Comparison of ENCODE assay signal across 8 cellular contexts in the genomic region with DNA sequence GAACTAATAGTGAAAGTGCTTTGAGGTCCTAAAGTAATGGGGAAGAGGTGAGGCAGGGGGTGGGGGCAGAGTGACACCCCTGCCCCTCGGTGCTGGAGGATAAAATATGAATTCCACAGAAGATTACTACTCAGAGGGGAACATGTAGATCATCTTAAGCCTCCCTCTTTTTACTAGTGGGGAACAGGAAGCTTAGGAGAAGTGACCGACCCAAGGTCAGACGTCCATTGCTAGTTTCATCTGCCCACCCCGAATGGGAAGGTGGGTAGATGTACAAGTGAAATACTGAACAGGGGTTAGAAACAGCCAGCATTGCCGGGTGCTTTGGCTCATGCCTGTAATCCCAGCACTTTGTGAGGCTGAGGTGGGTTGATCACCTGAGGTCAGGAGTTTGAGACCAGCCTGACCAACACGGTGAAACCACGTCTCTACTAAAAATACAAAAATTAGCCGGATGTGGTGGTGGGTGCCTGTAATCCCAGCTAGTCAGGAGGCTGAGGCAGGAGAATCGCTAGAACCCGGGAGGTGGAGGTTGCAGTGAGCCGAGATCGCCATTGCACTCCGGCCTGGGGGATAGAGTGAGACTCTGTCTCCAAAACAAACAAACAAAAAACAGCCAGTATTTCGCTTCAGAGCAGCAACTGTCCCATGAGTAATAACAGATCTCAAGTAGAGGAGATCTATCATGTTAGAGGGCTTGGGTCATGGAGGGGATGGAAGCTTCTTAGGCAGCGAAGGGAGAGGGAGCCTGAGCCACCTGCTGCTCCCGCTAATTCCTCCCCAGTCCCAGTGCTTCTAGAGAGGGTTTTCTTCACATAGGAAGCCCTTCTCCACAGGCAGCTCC. TPM values are rescaled to one million over a fixed set of nuclear protein-coding genes. Genes with fewer than 3 reads are reported as not detected.
DNase-seq lines count a peak whose midpoint lies in the region; ATAC-seq and TF ChIP-seq lines count a peak whose summit lies in the region.

No MANE protein-coding gene starts in this region.

- POLR2A ChIA-PET in OCI-LY7 (lab: Charles Lee): interaction anchor here (1.2 to 4.8 kb wide), 2 partner anchors 11 to 47 kb away, joined by 7 to 52 read pairs; a partner anchor contains a TSS

- peak overlapping the region; percentile 98 for H3K4me2 ChIP-seq in OCI-LY7 (ENCODE audit: low read length)

- TF ChIP-seq POLR2A in ovary (IDR thresholded peaks at IDR 0.05): no peak

- H3K27me3 Mint-ChIP-seq in CD4-positive, CD25-positive, alpha-beta regulatory T cell: no peaks in the 10 kb centered on the region
- H3K27me3 Mint-ChIP-seq in endodermal cell (ENCODE audit: insufficient read depth): peaks cover 75% of the 10 kb centered on the region

- no peak for TF ChIP-seq EP300 in ovary (IDR thresholded peaks at IDR 0.05)

- no peak overlapping the region for H3K9ac ChIP-seq in endodermal cell (ENCODE audit: extremely low read depth, low read length, poor library complexity, severe bottlenecking)

- H3K4me3 Mint-ChIP-seq in CD4-positive, CD25-positive, alpha-beta regulatory T cell: peak overlapping the region; percentile 89 to 98 (median 97)
- peak overlapping the region; percentile 53 for H3K4me3 Mint-ChIP-seq in endodermal cell

- H3K79me2 ChIP-seq in OCI-LY7 (ENCODE audit: insufficient read depth, low read depth, low read length): peaks cover 16% of the 10 kb centered on the region; the same call in 1 of the 2 replicates

- H3K36me3 ChIP-seq in CD4-positive, CD25-positive, alpha-beta regulatory T cell (ENCODE audit: control insufficient read depth, insufficient read depth, low read length): peaks cover 9% of the 10 kb centered on the region
- H3K36me3 ChIP-seq in OCI-LY7 (ENCODE audit: insufficient read depth, low read length): peaks cover 11% of the 10 kb centered on the region
- H3K36me3 ChIP-seq in endodermal cell (ENCODE audit: control insufficient read depth, insufficient read depth, low read length): no peaks in the 10 kb centered on the region
- no peaks in the 10 kb centered on the region for H3K36me3 ChIP-seq in ovary

- TF ChIP-seq CTCF in OCI-LY7 (conservative IDR thresholded peaks at IDR 0.05; ENCODE audit: low read length) (no peak), endodermal cell (conservative IDR thresholded peaks at IDR 0.05) (no peak), ovary (IDR thresholded peaks at IDR 0.05) (no peak), omental fat pad (IDR thresholded peaks at IDR 0.05) (no peak)

- intact Hi-C loops in OCI-LY7 (cut with micrococcal nuclease; ENCODE audit: unreplicated experiment): no loop called here
- intact Hi-C loops in ovary (cut with DNase I): no loop called here

- peaks cover 6% of the 10 kb centered on the region for H3K36me3 Mint-ChIP-seq in CD4-positive, CD25-positive, alpha-beta regulatory T cell
- peaks cover 6% of the 10 kb centered on the region for H3K36me3 Mint-ChIP-seq in endodermal cell (ENCODE audit: low read depth)

- peak overlapping the region; percentile 82 for H2AFZ ChIP-seq in OCI-LY7 (ENCODE audit: low read length)

- BruUV-seq in OCI-LY7 (replicated peaks; lab: Mats Ljungman, UMichigan): no TSS peak

- H3K9me3 ChIP-seq in CD4-positive, CD25-positive, alpha-beta regulatory T cell (ENCODE audit: control insufficient read depth in 2 of 2, low read length in 2 of 2): no peaks in the 10 kb centered on the region
- H3K9me3 ChIP-seq in OCI-LY7 (ENCODE audit: low read length) (no peaks in the 10 kb centered on the region), endodermal cell (ENCODE audit: control insufficient read depth, low read length) (no peaks in the 10 kb centered on the region), ovary (no peaks in the 10 kb centered on the region)

- peaks cover 93% of the 10 kb centered on the region for H3K4me1 ChIP-seq in CD4-positive, CD25-positive, alpha-beta regulatory T cell (ENCODE audit: control insufficient read depth, insufficient read depth, low read length, poor library complexity, severe bottlenecking)
- H3K4me1 ChIP-seq in OCI-LY7 (ENCODE audit: insufficient read depth, low read length, poor library complexity, severe bottlenecking): peaks cover 43% of the 10 kb centered on the region
- H3K4me1 ChIP-seq in endodermal cell (ENCODE audit: control insufficient read depth, insufficient read depth, low read length): peaks cover 5% of the 10 kb centered on the region
- peaks cover 50% of the 10 kb centered on the region for H3K4me1 ChIP-seq in ovary (ENCODE audit: insufficient read depth)

- no peaks in the 10 kb centered on the region for H3K9me2 ChIP-seq in OCI-LY7 (ENCODE audit: insufficient read depth, low read length)

- WGBS in endodermal cell (ENCODE audit: insufficient coverage in 1 of 2, insufficient read length in 1 of 2), 2 experiments: 83 to 89% methylated on average over 8 to 16 of the region's 16 CpGs
- WGBS in ovary, 3 donors: 67 to 76% (median 72%) methylated on average over 16 of the region's 16 CpGs

- peaks cover 10 to 94% (median 67%) of the 10 kb centered on the region in 4 donors for H3K4me1 Mint-ChIP-seq in CD4-positive, CD25-positive, alpha-beta regulatory T cell
- H3K4me1 Mint-ChIP-seq in endodermal cell: peaks cover 55% of the 10 kb centered on the region

- no peak for ATAC-seq in CD4-positive, CD25-positive, alpha-beta regulatory T cell (ENCODE audit: low read depth in 2 of 2)
- ATAC-seq in omental fat pad (ENCODE audit: low FRiP score) (no peak), HG02571 (IDR thresholded peaks at IDR 0.05; ENCODE audit: unreplicated experiment) (no peak)

- DNase-seq in CD4-positive, CD25-positive, alpha-beta regulatory T cell: no peak
- DNase-seq in OCI-LY7 (ENCODE audit: low spot score): no peak
- DNase-seq in endodermal cell: no peak
- DNase-seq in ovary: no peak
- DNase-seq in omental fat pad (ENCODE audit: low spot score): no peak
- no peak for DNase-seq in hippocampal formation (lab: John Stamatoyannopoulos, UW)
- DNase-seq in islet precursor cell: no peak

- no peaks in the 10 kb centered on the region for H3K27me3 ChIP-seq in CD4-positive, CD25-positive, alpha-beta regulatory T cell (ENCODE audit: control insufficient read depth, insufficient read depth, low read length)
- peaks cover 24% of the 10 kb centered on the region for H3K27me3 ChIP-seq in endodermal cell (ENCODE audit: control insufficient read depth, insufficient read depth, low read length, poor library complexity, severe bottlenecking)
- H3K27me3 ChIP-seq in ovary: no peaks in the 10 kb centered on the region

- peak overlapping the region; percentile 99 for H3K27ac ChIP-seq in CD4-positive, CD25-positive, alpha-beta regulatory T cell (ENCODE audit: insufficient read depth, low read length, poor library complexity, severe bottlenecking)
- H3K27ac ChIP-seq in OCI-LY7 (ENCODE audit: low read depth, low read length, poor library complexity, severe bottlenecking): no peak overlapping the region
- no peak overlapping the region for H3K27ac ChIP-seq in endodermal cell (ENCODE audit: low read depth, low read length)
- peak overlapping the region; percentile 89 to 96 for H3K27ac ChIP-seq in ovary

- H4K20me1 ChIP-seq in OCI-LY7 (ENCODE audit: insufficient read depth, low read length): no peaks in the 10 kb centered on the region

- CTCF ChIA-PET in OCI-LY7 (lab: Charles Lee; ENCODE audit: unreplicated experiment): interaction anchor here (0.6 to 1.8 kb wide), 3 partner anchors 10 to 75 kb away, joined by 3 to 17 read pairs (median 3); no protein-coding TSS in a partner anchor

- H3K4me3 ChIP-seq in CD4-positive, CD25-positive, alpha-beta regulatory T cell (ENCODE audit: low read depth, low read length): peak overlapping the region; percentile 89
- H3K4me3 ChIP-seq in OCI-LY7 (ENCODE audit: low read depth, low read length, poor library complexity, severe bottlenecking) (peak overlapping the region; percentile 78), endodermal cell (ENCODE audit: low read length) (peak overlapping the region; percentile 79), ovary (peak overlapping the region; percentile 65)

- peak overlapping the region; percentile 88 to 97 (median 97) for H3K27ac Mint-ChIP-seq in CD4-positive, CD25-positive, alpha-beta regulatory T cell
- peak overlapping the region; percentile 95 for H3K27ac Mint-ChIP-seq in endodermal cell

- no peaks in the 10 kb centered on the region for H3K9me3 Mint-ChIP-seq in CD4-positive, CD25-positive, alpha-beta regulatory T cell
- peaks cover 10% of the 10 kb centered on the region for H3K9me3 Mint-ChIP-seq in endodermal cell

RNA-seq across cellular contexts. Expression of a gene that starts 1.2 kb away (rescaled TPM):
- 29.5 TPM for total RNA-seq in CD4-positive, CD25-positive, alpha-beta regulatory T cell
- polyA plus RNA-seq in CD4-positive, CD25-positive, alpha-beta regulatory T cell: 10 to 100 TPM in 1 of 4 donors, 1 to 10 TPM in 3; 4.9 to 10.1 (median 6.2) TPM
- 1.7 and 2.3 TPM in 2 replicates for total RNA-seq in OCI-LY7 (2014; rRNA removed; shearing (Covaris generic))
- total RNA-seq in OCI-LY7 (2022) (7.0 and 8.7 TPM in 2 replicates), endodermal cell (1 to 10 TPM; 3.0 to 4.4 TPM), ovary (10 to 100 TPM; 10.7 to 73.8 (median 23.7) TPM), omental fat pad (1 to 10 TPM; 3.1 to 9.3 (median 7.0) TPM)
- 3.1 TPM for polyA plus RNA-seq in endodermal cell (2013, experiment 1 of 2)
- polyA plus RNA-seq in endodermal cell (2013, experiment 2 of 2): 2.3 TPM
- polyA plus RNA-seq in ovary: 10 to 100 TPM; 11.8 to 59.0 TPM

RNA-seq across cellular contexts. Expression of a gene that starts 20.2 kb away (rescaled TPM):
- 126 TPM for total RNA-seq in CD4-positive, CD25-positive, alpha-beta regulatory T cell
- 10 to 100 TPM in 2 of 4 donors, 1 to 10 TPM in 2; 9.3 to 10.5 (median 9.8) TPM for polyA plus RNA-seq in CD4-positive, CD25-positive, alpha-beta regulatory T cell
- 67.2 and 95.4 TPM in 2 replicates for total RNA-seq in OCI-LY7 (2014; rRNA removed; shearing (Covaris generic))
- total RNA-seq in OCI-LY7 (2022) (96.0 and 97.2 TPM in 2 replicates), endodermal cell (100 to 1,000 TPM in 1 of 2 donors, 10 to 100 TPM in 1; 95.4 to 108 TPM), ovary (100 to 1,000 TPM in 1 of 7 donors, 10 to 100 TPM in 6; 59.6 to 110 (median 83.3) TPM), omental fat pad (100 to 1,000 TPM in 1 of 4 donors, 10 to 100 TPM in 3; 50.2 to 139 (median 61.9) TPM)
- 126 TPM for polyA plus RNA-seq in endodermal cell (2013, experiment 1 of 2)
- 115 TPM for polyA plus RNA-seq in endodermal cell (2013, experiment 2 of 2)
- 100 to 1,000 TPM in 1 of 2 donors, 10 to 100 TPM in 1; 60.8 to 122 TPM for polyA plus RNA-seq in ovary

RNA-seq across cellular contexts. Expression of a gene that starts 38.7 kb away (rescaled TPM):
- total RNA-seq in CD4-positive, CD25-positive, alpha-beta regulatory T cell: 165 TPM
- 10 to 100 TPM; 42.5 to 46.6 (median 44.2) TPM for polyA plus RNA-seq in CD4-positive, CD25-positive, alpha-beta regulatory T cell
- 42.6 and 46.9 TPM in 2 replicates for total RNA-seq in OCI-LY7 (2014; rRNA removed; shearing (Covaris generic))
- 100 and 117 TPM in 2 replicates for total RNA-seq in OCI-LY7 (2022)
- total RNA-seq in endodermal cell: 100 to 1,000 TPM; 113 to 116 TPM
- polyA plus RNA-seq in endodermal cell (2013, experiment 1 of 2): 121 TPM
- polyA plus RNA-seq in endodermal cell (2013, experiment 2 of 2): 108 TPM
- total RNA-seq in ovary: 100 to 1,000 TPM in 4 of 7 donors, 10 to 100 TPM in 3; 39.9 to 122 (median 106) TPM
- 100 to 1,000 TPM in 1 of 2 donors, 10 to 100 TPM in 1; 53.1 to 113 TPM for polyA plus RNA-seq in ovary
- 10 to 100 TPM; 36.6 to 77.6 (median 51.1) TPM for total RNA-seq in omental fat pad

RNA-seq across cellular contexts. Expression of a gene that starts 38.8 kb away (rescaled TPM):
- total RNA-seq in CD4-positive, CD25-positive, alpha-beta regulatory T cell: 29.4 TPM
- 10 to 100 TPM; 10.7 to 15.9 (median 13.4) TPM for polyA plus RNA-seq in CD4-positive, CD25-positive, alpha-beta regulatory T cell
- 5.4 and 9.3 TPM in 2 replicates for total RNA-seq in OCI-LY7 (2014; rRNA removed; shearing (Covaris generic))
- 3.9 and 5.1 TPM in 2 replicates for total RNA-seq in OCI-LY7 (2022)
- total RNA-seq in endodermal cell: 10 to 100 TPM; 12.7 to 14.4 TPM
- 16.0 TPM for polyA plus RNA-seq in endodermal cell (2013, experiment 1 of 2)
- 15.5 TPM for polyA plus RNA-seq in endodermal cell (2013, experiment 2 of 2)
- total RNA-seq in ovary: 100 to 1,000 TPM in 2 of 7 donors, 10 to 100 TPM in 5; 51.4 to 129 (median 89.3) TPM
- 10 to 100 TPM; 77.5 to 87.2 TPM for polyA plus RNA-seq in ovary
- 10 to 100 TPM; 35.7 to 87.2 (median 55.2) TPM for total RNA-seq in omental fat pad

RNA-seq across cellular contexts. Expression of a gene that starts 47.4 kb away (rescaled TPM):
- total RNA-seq in CD4-positive, CD25-positive, alpha-beta regulatory T cell: 78.8 TPM
- polyA plus RNA-seq in CD4-positive, CD25-positive, alpha-beta regulatory T cell: 10 to 100 TPM; 34.3 to 46.1 (median 40.3) TPM
- total RNA-seq in OCI-LY7 (2014; rRNA removed; shearing (Covaris generic)): 36.3 and 65.9 TPM in 2 replicates
- 103 and 112 TPM in 2 replicates for total RNA-seq in OCI-LY7 (2022)
- total RNA-seq in endodermal cell: 100 to 1,000 TPM; 106 to 124 TPM
- polyA plus RNA-seq in endodermal cell (2013, experiment 1 of 2): 119 TPM
- 101 TPM for polyA plus RNA-seq in endodermal cell (2013, experiment 2 of 2)
- 10 to 100 TPM; 42.2 to 73.9 (median 66.7) TPM for total RNA-seq in ovary
- 10 to 100 TPM; 45.1 to 51.3 TPM for polyA plus RNA-seq in ovary
- 10 to 100 TPM; 40.0 to 53.6 (median 49.2) TPM for total RNA-seq in omental fat pad

Comparison
In these comparisons a context has a peak if more than half of its experiments do, and no peak if none do; other contexts are left out.
1. H3K27ac ChIP-seq: peak in CD4-positive, CD25-positive, alpha-beta regulatory T cell (single experiment) and ovary (2 of 2); none in OCI-LY7 (single experiment) and endodermal cell (single experiment).
2. Peak in every context shown above with its lines, with median percentiles within 50 percentile points of each other: H3K4me3 ChIP-seq.